25 cellular contexts compared by ENCODE assay signal in genomic region chr11:114430290-114430689, GRCh38.
"Had no signal": no experiment of that assay in that cellular context is flagged by ENCODE, and none has a peak within 500 bp of the region (broad histone marks: within the 10 kb centered on the region; RNA-seq: fewer than 3 reads in every experiment).

No MANE protein-coding gene starts in this region.

- ATAC-seq: foreskin keratinocyte, gastroesophageal sphincter, heart left ventricle, left lobe of liver, natural killer cell, right lobe of liver had no signal

- DNase-seq: dermis blood vessel endothelial cell; effector memory CD4-positive, alpha-beta T cell; foreskin keratinocyte; heart left ventricle; kidney; natural killer cell; right lobe of liver; small intestine; stimulated activated CD4-positive, alpha-beta T cell treated with anti-CD3 and anti-CD28 coated beads, Interleukin-15, amount 100 ng/mL, for 24 hours; stimulated activated CD4-positive, alpha-beta T cell treated with anti-CD3 and anti-CD28 coated beads, Interleukin-2, amount 100 ng/mL, for 48 hours; stimulated activated naive CD4-positive, alpha-beta T cell; substantia nigra; upper lobe of left lung had no signal

- H3K4me1 ChIP-seq: esophagus muscularis mucosa, foreskin keratinocyte, gastroesophageal sphincter, heart left ventricle, parathyroid adenoma, right lobe of liver, tibial nerve had no signal

- H3K4me3 Mint-ChIP-seq: memory B cell, natural killer cell had no signal

- H3K4me3 ChIP-seq: coronary artery, esophagus muscularis mucosa, gastroesophageal sphincter, heart left ventricle, hepatocyte, lung, right lobe of liver, thoracic aorta, tibial nerve, upper lobe of left lung had no signal

- H3K9me3 ChIP-seq: esophagus muscularis mucosa, gastroesophageal sphincter, heart left ventricle, neutrophil, right lobe of liver, thoracic aorta, tibial nerve, upper lobe of left lung had no signal

- H3K27me3 ChIP-seq: esophagus muscularis mucosa, foreskin keratinocyte, gastroesophageal sphincter, heart left ventricle, hepatocyte, neutrophil, right lobe of liver, tibial nerve, upper lobe of left lung had no signal

- H3K4me1 Mint-ChIP-seq: memory B cell, natural killer cell had no signal

- H3K27ac ChIP-seq: coronary artery, esophagus muscularis mucosa, foreskin keratinocyte, gastroesophageal sphincter, heart left ventricle, hepatocyte, neutrophil, parathyroid adenoma, right lobe of liver, thoracic aorta, tibial nerve, upper lobe of left lung had no signal

- H3K27ac Mint-ChIP-seq: memory B cell, natural killer cell, progenitor cell of endocrine pancreas had no signal

- H3K36me3 ChIP-seq: neutrophil, right lobe of liver, thoracic aorta, upper lobe of left lung had no signal

- H3K27me3 Mint-ChIP-seq: memory B cell had no signal

- H3K36me3 Mint-ChIP-seq: memory B cell, natural killer cell had no signal

- H3K9me3 Mint-ChIP-seq: memory B cell, natural killer cell had no signal
